ENCODE assay signal across 8 cellular contexts in genomic region chr11:11841121-11841604, GRCh38. TPM values are rescaled to one million over a fixed set of nuclear protein-coding genes. Genes with fewer than 3 reads are reported as not detected.
DNase-seq lines count a peak whose midpoint lies in the region; ATAC-seq and TF ChIP-seq lines count a peak whose summit lies in the region.

No MANE protein-coding gene starts in this region.

- H3K27ac ChIP-seq in Panc1 (ENCODE audit: low read length) (peak overlapping the region; percentile 94), mucosa of rectum (ENCODE audit: low read depth in 2 of 2, low read length in 2 of 2) (peak overlapping the region; percentile 97 to 98)

- peak overlapping the region; percentile 89 to 93 for H3K9ac ChIP-seq in mucosa of rectum (ENCODE audit: low read depth in 1 of 2, low read length in 2 of 2)

- peak overlapping the region; percentile 82 to 84 for H3K4me3 ChIP-seq in Panc1 (ENCODE audit: low read depth in 2 of 2, low read length in 2 of 2)
- peak overlapping the region; percentile 65 for H3K4me3 ChIP-seq in epithelial cell of proximal tubule (ENCODE audit: low read depth, low read length)
- peak overlapping the region; percentile 84 to 94 for H3K4me3 ChIP-seq in mucosa of rectum (ENCODE audit: low read length in 2 of 2)

- intact Hi-C loops in Panc1 (cut with micrococcal nuclease; ENCODE audit: unreplicated experiment), result loop anchor here (5.0 kb wide), 1 partner anchor 44 kb away; no protein-coding TSS in a partner anchor

- POLR2A ChIA-PET in Panc1 (lab: Charles Lee), result interaction anchor here (0.6 to 0.7 kb wide), 4 partner anchors 8 to 276 kb away, joined by 3 to 7 read pairs (median 3); no protein-coding TSS in a partner anchor

- H3K27me3 ChIP-seq in Panc1 (ENCODE audit: control insufficient read depth, insufficient read depth, low read length) (no peaks in the 10 kb centered on the region), mucosa of rectum (ENCODE audit: control insufficient read depth in 2 of 2, insufficient read depth in 2 of 2, low read length in 2 of 2) (no peaks in the 10 kb centered on the region)

- H3K4me1 ChIP-seq in Panc1 (ENCODE audit: control insufficient read depth, insufficient read depth, low read length) (peaks cover 30% of the 10 kb centered on the region), mucosa of rectum (ENCODE audit: control insufficient read depth in 2 of 2, insufficient read depth in 2 of 2, low read length in 2 of 2) (peaks cover 18 to 24% of the 10 kb centered on the region in 2 donors)

- TF ChIP-seq CTCF in Panc1 (IDR thresholded peaks at IDR 0.05), result no peak
- no peak for TF ChIP-seq CTCF in epithelial cell of proximal tubule (conservative IDR thresholded peaks at IDR 0.05; ENCODE audit: low read depth, low read length)

- BruUV-seq in Panc1 (replicated peaks; lab: Mats Ljungman, UMichigan), result no TSS peak

- no peaks in the 10 kb centered on the region; the same call in 1 of the 2 replicates for H3K36me3 ChIP-seq in Panc1 (ENCODE audit: control insufficient read depth, insufficient read depth, low read length)
- H3K36me3 ChIP-seq in mucosa of rectum (ENCODE audit: control insufficient read depth in 2 of 2, insufficient read depth in 2 of 2, low read length in 2 of 2), result no peaks in the 10 kb centered on the region

- no peaks in the 10 kb centered on the region for H3K9me3 ChIP-seq in Panc1 (ENCODE audit: control insufficient read depth, insufficient read depth, low read depth, low read length)
- H3K9me3 ChIP-seq in mucosa of rectum (ENCODE audit: control insufficient read depth in 2 of 2, low read length in 2 of 2), result no peaks in the 10 kb centered on the region

- CTCF ChIA-PET in Panc1 (lab: Charles Lee), result interaction anchor here (0.7 to 1.0 kb wide), 2 partner anchors 16 to 35 kb away, joined by 4 read pairs; no protein-coding TSS in a partner anchor

- in situ Hi-C loops in Panc1 (cut with HindIII; ENCODE audit: low pct_unique_long_range_greater_than_20kb, low sequenced_read_pairs), result no loop called here

- peak; percentile 61 for DNase-seq in AG20443 (ENCODE audit: low spot score)
- no peak for DNase-seq in Panc1 (ENCODE audit: low read depth, low spot score)
- no peak for DNase-seq in epithelial cell of proximal tubule (ENCODE audit: low read depth)
- no peak for DNase-seq in OCI-M2 (lab: John Stamatoyannopoulos, UW; ENCODE audit: unreplicated experiment)

- ATAC-seq in GM18498 (IDR thresholded peaks at IDR 0.05; ENCODE audit: unreplicated experiment) (peak; percentile 29), HG03342 (IDR thresholded peaks at IDR 0.05; ENCODE audit: unreplicated experiment) (peak; percentile 23), Panc1 (peak; percentile 71), HG02763 (IDR thresholded peaks at IDR 0.05; ENCODE audit: unreplicated experiment) (no peak)

RNA-seq across cellular contexts. Expression of gene USP47, which starts 0.6 kb away (rescaled TPM):
- total RNA-seq in Panc1 (2021; ENCODE audit: unreplicated experiment) (39.2 TPM), epithelial cell of proximal tubule (21.3 and 32.6 TPM in 2 replicates)
- polyA plus RNA-seq in Panc1 (2012; ENCODE audit: insufficient read length), result 20.3 TPM
